In the genomic region with DNA sequence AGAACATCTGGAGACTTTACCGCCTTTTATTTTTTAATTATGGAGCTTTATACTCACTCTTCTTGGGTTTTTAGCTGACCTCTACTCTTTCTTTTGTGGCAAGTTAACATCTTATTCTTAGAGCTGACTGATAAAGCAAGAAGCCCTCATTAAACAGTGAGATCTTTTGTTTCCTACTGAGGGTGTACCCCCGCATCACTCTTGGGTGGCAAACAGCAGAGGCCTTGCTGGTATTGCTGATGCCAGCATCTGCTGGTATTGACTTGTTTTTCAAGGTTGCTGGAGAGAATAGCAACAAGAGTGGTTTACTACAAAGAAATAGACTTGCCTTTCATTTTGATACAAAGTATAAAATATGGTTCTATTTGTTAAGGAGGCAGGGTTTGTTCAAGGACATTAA, we compare ENCODE assay signal across 14 cellular contexts.
DNase-seq lines count a peak whose midpoint lies in the region; ATAC-seq, FAIRE-seq and TF ChIP-seq lines count a peak whose summit lies in the region.
"Had no signal": no experiment of that assay in that cellular context is flagged by ENCODE, and none has a peak within 500 bp of the region (broad histone marks: within the 10 kb centered on the region; RNA-seq: fewer than 3 reads in every experiment).

No MANE protein-coding gene starts in this region.

- H3K27me3 ChIP-seq in stomach (no peaks in the 10 kb centered on the region), WERI-Rb-1 (ENCODE audit: insufficient read depth, low read depth, severe bottlenecking) (no peaks in the 10 kb centered on the region)

- DNase-seq in activated CD4-positive, alpha-beta T cell treated with anti-CD3 and anti-CD28 coated beads, Interleukin-2, amount 10 ng/mL, durations not matched to agents 7 days and 5 days = no peak
- no peak for DNase-seq in activated CD4-positive, alpha-beta T cell treated with anti-CD3 and anti-CD28 coated beads, Interleukin-2, amount 50 U/mL, for 1 hour
- DNase-seq in T-helper 17 cell = no peak
- DNase-seq in kidney = no peak
- no peak for DNase-seq in stomach
- no peak for DNase-seq in NCI-H1694 (lab: John Stamatoyannopoulos, UW)
- DNase-seq in DMS114 treated with DMSO at 0.1 percent for 48 hours (lab: John Stamatoyannopoulos, UW; ENCODE audit: unreplicated experiment) = no peak
- no peak for DNase-seq in WERI-Rb-1
- DNase-seq: ACHN; cerebellar nuclear complex; Kasumi-1; NCI-H2227 treated with DMSO at 0.1 percent for 48 hours; stimulated activated naive CD8-positive, alpha-beta T cell treated with anti-CD3 and anti-CD28 coated beads, Interleukin-15, Interleukin-2, amounts not matched to agents 100 U/mL and 50 U/mL, for 24 hours had no signal

- H3K4me3 ChIP-seq in kidney (ENCODE audit: low read length in 2 of 2) = peak overlapping the region in 1 of 2 donors; percentile 18
- H3K4me3 ChIP-seq in stomach = peak overlapping the region in 2 of 4 donors; percentile 11 to 39
- no peak overlapping the region for H3K4me3 ChIP-seq in WERI-Rb-1 (ENCODE audit: low read depth, low read length)

- peaks cover 89% of the 10 kb centered on the region for H3K4me1 Mint-ChIP-seq in activated CD4-positive, alpha-beta T cell treated with anti-CD3 and anti-CD28 coated beads, Interleukin-2, amount 10 ng/mL, durations not matched to agents 7 days and 5 days
- peaks cover 43% of the 10 kb centered on the region for H3K4me1 Mint-ChIP-seq in T-helper 17 cell

- H3K36me3 Mint-ChIP-seq in activated CD4-positive, alpha-beta T cell treated with anti-CD3 and anti-CD28 coated beads, Interleukin-2, amount 10 ng/mL, durations not matched to agents 7 days and 5 days (ENCODE audit: low read depth) = peaks cover 95% of the 10 kb centered on the region
- H3K36me3 Mint-ChIP-seq in T-helper 17 cell (ENCODE audit: low read depth) = peaks cover 12% of the 10 kb centered on the region

- no peak for TF ChIP-seq POLR2A in stomach (IDR thresholded peaks at IDR 0.05)

- H3K9me3 Mint-ChIP-seq in activated CD4-positive, alpha-beta T cell treated with anti-CD3 and anti-CD28 coated beads, Interleukin-2, amount 10 ng/mL, durations not matched to agents 7 days and 5 days = peaks cover 10% of the 10 kb centered on the region

- no peak for ATAC-seq in T-helper 17 cell
- ATAC-seq: stimulated activated naive CD8-positive, alpha-beta T cell treated with anti-CD3 and anti-CD28 coated beads, Interleukin-15, Interleukin-2, amounts not matched to agents 100 U/mL and 50 U/mL, for 24 hours had no signal

- TF ChIP-seq EP300 in stomach (IDR thresholded peaks at IDR 0.05) = no peak

- H3K36me3 ChIP-seq in kidney (ENCODE audit: control insufficient read depth in 1 of 2, insufficient read depth in 2 of 2, low read length in 2 of 2) (peaks cover 16 to 53% of the 10 kb centered on the region in 2 donors), stomach (peaks cover 9 to 60% (median 47%) of the 10 kb centered on the region in 4 donors), WERI-Rb-1 (no peaks in the 10 kb centered on the region)

- TF ChIP-seq CTCF in kidney (IDR thresholded peaks at IDR 0.05; ENCODE audit: borderline replicate concordance, extremely low read depth, insufficient read depth) = no peak
- TF ChIP-seq CTCF in stomach (IDR thresholded peaks at IDR 0.05) = no peak
- TF ChIP-seq CTCF in WERI-Rb-1 (IDR thresholded peaks at IDR 0.05; ENCODE audit: low read depth, low read length) = no peak

- H3K4me1 ChIP-seq in kidney (ENCODE audit: control insufficient read depth in 1 of 2, insufficient read depth in 1 of 2, low read depth in 1 of 2, low read length in 2 of 2) (peaks cover 21 to 65% of the 10 kb centered on the region in 2 donors), stomach (peaks cover 32 to 99% (median 61%) of the 10 kb centered on the region in 4 donors)

- intact Hi-C loops in kidney (cut with DNase I) (no loop called here), stomach (cut with DNase I; ENCODE audit: low total_unique reads) (no loop called here)

- H3K27ac Mint-ChIP-seq in activated CD4-positive, alpha-beta T cell treated with anti-CD3 and anti-CD28 coated beads, Interleukin-2, amount 10 ng/mL, durations not matched to agents 7 days and 5 days = peak overlapping the region; percentile 26
- H3K27ac Mint-ChIP-seq in T-helper 17 cell = peak overlapping the region; percentile 99

- no peak for FAIRE-seq in kidney (lab: Jason Lieb, UNC)
- FAIRE-seq: frontal cortex had no signal

- 82 to 91% (median 87%) methylated on average over 2 of the region's 2 CpGs for WGBS in stomach, 5 donors

- H3K27ac ChIP-seq in kidney (ENCODE audit: low read depth in 2 of 2, low read length in 2 of 2) (peak overlapping the region; percentile 80 to 94), stomach (peak overlapping the region in 4 of 5 donors; percentile 66 to 89 (median 74)), WERI-Rb-1 (no peak overlapping the region)

- CTCF ChIA-PET in activated CD4-positive, alpha-beta T cell treated with anti-CD3 and anti-CD28 coated beads, Interleukin-2, amount 10 ng/mL, durations not matched to agents 7 days and 5 days (lab: Charles Lee) = interaction anchor here (1.0 to 1.7 kb wide), 5 partner anchors 10 to 30 kb away, joined by 3 to 7 read pairs (median 4); no protein-coding TSS in a partner anchor

- POLR2A ChIA-PET in activated CD4-positive, alpha-beta T cell treated with anti-CD3 and anti-CD28 coated beads, Interleukin-2, amount 10 ng/mL, durations not matched to agents 7 days and 5 days (lab: Charles Lee) = no interaction called here

- no peak overlapping the region for H3K9ac ChIP-seq in kidney (ENCODE audit: low read length in 2 of 2)

- H3K9me3 ChIP-seq in T-helper 17 cell (ENCODE audit: control insufficient read depth, low read length, poor library complexity, severe bottlenecking) (no peaks in the 10 kb centered on the region), kidney (ENCODE audit: control insufficient read depth in 1 of 2, low read length in 2 of 2) (no peaks in the 10 kb centered on the region), stomach (no peaks in the 10 kb centered on the region), WERI-Rb-1 (ENCODE audit: severe bottlenecking) (no peaks in the 10 kb centered on the region)

- no peaks in the 10 kb centered on the region for H3K27me3 Mint-ChIP-seq in activated CD4-positive, alpha-beta T cell treated with anti-CD3 and anti-CD28 coated beads, Interleukin-2, amount 10 ng/mL, durations not matched to agents 7 days and 5 days
- H3K27me3 Mint-ChIP-seq in T-helper 17 cell = no peaks in the 10 kb centered on the region

- H3K4me3 Mint-ChIP-seq in activated CD4-positive, alpha-beta T cell treated with anti-CD3 and anti-CD28 coated beads, Interleukin-2, amount 10 ng/mL, durations not matched to agents 7 days and 5 days = peak overlapping the region; percentile 19
- peak overlapping the region; percentile 49 for H3K4me3 Mint-ChIP-seq in T-helper 17 cell
